Comparison of ENCODE assay signal across 33 cellular contexts in genomic region chr3:40445062-40445461, GRCh38. TPM values are rescaled to one million over a fixed set of nuclear protein-coding genes. Genes with fewer than 3 reads are reported as not detected.
DNase-seq lines count a peak whose midpoint lies in the region; ATAC-seq and TF ChIP-seq lines count a peak whose summit lies in the region.
"Had no signal": no experiment of that assay in that cellular context is flagged by ENCODE, and none has a peak within 500 bp of the region (broad histone marks: within the 10 kb centered on the region; RNA-seq: fewer than 3 reads in every experiment).

No MANE protein-coding gene starts in this region.

- peaks cover 4% of the 10 kb centered on the region for H3K36me3 Mint-ChIP-seq in chondrocyte (ENCODE audit: low read depth)

- intact Hi-C loops in thyroid gland (cut with DNase I): no loop called here

- H3K36me3 ChIP-seq in Karpas-422 (ENCODE audit: insufficient read depth, low read length) (no peaks in the 10 kb centered on the region), thyroid gland (no peaks in the 10 kb centered on the region)
- H3K36me3 ChIP-seq: BE2C, BLaER1 had no signal

- H3K79me2 ChIP-seq in Karpas-422 (ENCODE audit: low read length): no peaks in the 10 kb centered on the region

- H4K20me1 ChIP-seq in Karpas-422 (ENCODE audit: insufficient read depth, low read depth, low read length): no peaks in the 10 kb centered on the region
- H4K20me1 ChIP-seq: BLaER1 treated with 17β-estradiol and CSF1 and Interleukin-3, amounts not matched to agents 10 nM and 100 nM had no signal

- DNase-seq in Karpas-422 (peak; percentile 9), chondrocyte (ENCODE audit: low spot score) (peak; percentile 79), thyroid gland (no peak)
- DNase-seq in stimulated activated naive CD8-positive, alpha-beta T cell treated with anti-CD3 and anti-CD28 coated beads, Interleukin-15, amount 100 ng/mL, for 72 hours: no peak
- DNase-seq: 8988T; ACHN; AML-193; BE2C; C1 segment of cervical spinal cord; Caco-2; Calu3; CD4-positive, alpha-beta memory T cell; CD4-positive, alpha-beta T cell; CD4-positive, CD25-positive, alpha-beta regulatory T cell; CD8-positive, alpha-beta memory T cell; CD8-positive, alpha-beta T cell; COR-L47; DMS 273 treated with DMSO at 0.1 percent for 48 hours; DMS153; DMS53; DMS79; DMS79 treated with DMSO at 0.1 percent for 48 hours; DND-41; EL had no signal

- H3K9ac ChIP-seq in Karpas-422 (ENCODE audit: low read length): no peak overlapping the region
- H3K9ac ChIP-seq: BLaER1; BLaER1 treated with 17β-estradiol and CSF1 and Interleukin-3, amounts not matched to agents 10 nM and 100 nM had no signal

- H3K27ac ChIP-seq in Karpas-422 (ENCODE audit: low read length): no peak overlapping the region
- H3K27ac ChIP-seq in thyroid gland: no peak overlapping the region
- H3K27ac ChIP-seq: 22Rv1; A549; BLaER1; BLaER1 treated with 17β-estradiol and CSF1 and Interleukin-3, amounts not matched to agents 10 nM and 100 nM; C4-2B had no signal

- H3K4me1 Mint-ChIP-seq in chondrocyte (ENCODE audit: low read depth): no peaks in the 10 kb centered on the region
- no peaks in the 10 kb centered on the region for H3K4me1 Mint-ChIP-seq in stimulated activated naive CD8-positive, alpha-beta T cell treated with anti-CD3 and anti-CD28 coated beads, Interleukin-15, amount 100 ng/mL, for 72 hours
- H3K4me1 Mint-ChIP-seq: B cell; CD14-positive monocyte; CD8-positive, alpha-beta memory T cell had no signal

- H3K27me3 ChIP-seq in Karpas-422 (ENCODE audit: low read length) (no peaks in the 10 kb centered on the region), thyroid gland (no peaks in the 10 kb centered on the region)
- H3K27me3 ChIP-seq: BE2C; BLaER1; BLaER1 treated with 17β-estradiol and CSF1 and Interleukin-3, amounts not matched to agents 10 nM and 100 nM had no signal

- no peak overlapping the region for H3K4me3 ChIP-seq in Karpas-422 (ENCODE audit: low read length)
- H3K4me3 ChIP-seq in thyroid gland (replicated peaks in 1 of 3): no peak overlapping the region
- H3K4me3 ChIP-seq: A549; BLaER1; BLaER1 treated with 17β-estradiol and CSF1 and Interleukin-3, amounts not matched to agents 10 nM and 100 nM had no signal

- H3K9me3 ChIP-seq in Karpas-422 (ENCODE audit: low read length) (no peaks in the 10 kb centered on the region), thyroid gland (no peaks in the 10 kb centered on the region)
- H3K9me3 ChIP-seq: A549; BE2C; BLaER1; BLaER1 treated with 17β-estradiol and CSF1 and Interleukin-3, amounts not matched to agents 10 nM and 100 nM; Caco-2 had no signal

- no peak for TF ChIP-seq POLR2A in thyroid gland (IDR thresholded peaks at IDR 0.05)

- no peak overlapping the region for H3K4me3 Mint-ChIP-seq in chondrocyte (ENCODE audit: unreplicated experiment)
- no peak overlapping the region for H3K4me3 Mint-ChIP-seq in stimulated activated naive CD8-positive, alpha-beta T cell treated with anti-CD3 and anti-CD28 coated beads, Interleukin-15, amount 100 ng/mL, for 72 hours
- H3K4me3 Mint-ChIP-seq: B cell; CD14-positive monocyte; CD4-positive, alpha-beta memory T cell; CD4-positive, alpha-beta T cell; CD4-positive, CD25-positive, alpha-beta regulatory T cell; CD8-positive, alpha-beta memory T cell; CD8-positive, alpha-beta T cell had no signal

- H3K4me1 ChIP-seq in Karpas-422 (ENCODE audit: low read length): no peaks in the 10 kb centered on the region
- no peaks in the 10 kb centered on the region for H3K4me1 ChIP-seq in thyroid gland
- H3K4me1 ChIP-seq: A549; BE2C; BLaER1; BLaER1 treated with 17β-estradiol and CSF1 and Interleukin-3, amounts not matched to agents 10 nM and 100 nM; Caco-2 had no signal

- no peaks in the 10 kb centered on the region for H3K9me3 Mint-ChIP-seq in chondrocyte (ENCODE audit: low read depth)
- peaks cover 0 to 8% of the 10 kb centered on the region in 2 donors for H3K9me3 Mint-ChIP-seq in stimulated activated naive CD8-positive, alpha-beta T cell treated with anti-CD3 and anti-CD28 coated beads, Interleukin-15, amount 100 ng/mL, for 72 hours
- H3K9me3 Mint-ChIP-seq: CD14-positive monocyte; CD4-positive, alpha-beta T cell; CD8-positive, alpha-beta memory T cell; CD8-positive, alpha-beta T cell had no signal

- TF ChIP-seq CTCF in chondrocyte (IDR thresholded peaks at IDR 0.05): no peak
- no peak for TF ChIP-seq CTCF in thyroid gland (IDR thresholded peaks at IDR 0.05)

- 91 to 93% methylated on average over 6 to 8 of the region's 9 CpGs for WGBS in thyroid gland, 2 donors

- H3K27me3 Mint-ChIP-seq in chondrocyte (ENCODE audit: low read depth): no peaks in the 10 kb centered on the region
- no peaks in the 10 kb centered on the region for H3K27me3 Mint-ChIP-seq in stimulated activated naive CD8-positive, alpha-beta T cell treated with anti-CD3 and anti-CD28 coated beads, Interleukin-15, amount 100 ng/mL, for 72 hours
- H3K27me3 Mint-ChIP-seq: B cell; CD4-positive, alpha-beta memory T cell; CD4-positive, alpha-beta T cell; CD4-positive, CD25-positive, alpha-beta regulatory T cell; CD8-positive, alpha-beta memory T cell had no signal

- H3K9me2 ChIP-seq in Karpas-422 (replicated peaks; ENCODE audit: insufficient read depth, low read length): no peaks in the 10 kb centered on the region

- ATAC-seq in stimulated activated naive CD8-positive, alpha-beta T cell treated with anti-CD3 and anti-CD28 coated beads, Interleukin-15, amount 100 ng/mL, for 72 hours: no peak
- ATAC-seq: A549; CD8-positive, alpha-beta T cell had no signal

- H3K27ac Mint-ChIP-seq in chondrocyte (ENCODE audit: unreplicated experiment): no peak overlapping the region
- H3K27ac Mint-ChIP-seq in stimulated activated naive CD8-positive, alpha-beta T cell treated with anti-CD3 and anti-CD28 coated beads, Interleukin-15, amount 100 ng/mL, for 72 hours: no peak overlapping the region
- H3K27ac Mint-ChIP-seq: B cell; CD14-positive monocyte; CD4-positive, alpha-beta memory T cell; CD4-positive, alpha-beta T cell; CD4-positive, CD25-positive, alpha-beta regulatory T cell; CD8-positive, alpha-beta memory T cell; CD8-positive, alpha-beta T cell had no signal

- no peak overlapping the region for H2AFZ ChIP-seq in Karpas-422 (ENCODE audit: low read length)

- H3K4me2 ChIP-seq in Karpas-422 (ENCODE audit: low read depth, low read length, poor library complexity, severe bottlenecking): no peak overlapping the region
- H3K4me2 ChIP-seq: A549; BLaER1; BLaER1 treated with 17β-estradiol and CSF1 and Interleukin-3, amounts not matched to agents 10 nM and 100 nM had no signal

RNA-seq across cellular contexts. Expression of gene RPL14, which starts 12.1 kb away (rescaled TPM):
- total RNA-seq in Karpas-422 (2014; rRNA removed; shearing (Covaris generic); ENCODE audit: low replicate concordance): 726 and 1,593 TPM in 2 replicates
- total RNA-seq in chondrocyte (1,107 to 1,188 TPM (median 1,159 TPM) in 3 replicates), thyroid gland (100 to 1,000 TPM; 272 to 723 (median 339) TPM)

RNA-seq across cellular contexts. Expression of gene ZNF619, which starts 31.9 kb away (rescaled TPM):
- 13.1 and 13.3 TPM in 2 replicates for total RNA-seq in Karpas-422 (2014; rRNA removed; shearing (Covaris generic); ENCODE audit: low replicate concordance)
- total RNA-seq in chondrocyte: 3.3 to 5.5 TPM (median 3.7 TPM) in 3 replicates
- 10 to 100 TPM in 1 of 4 donors, 1 to 10 TPM in 3; 8.2 to 10.2 (median 9.7) TPM for total RNA-seq in thyroid gland

RNA-seq across cellular contexts. Expression of gene ENTPD3, which starts 58.1 kb away (rescaled TPM):
- total RNA-seq in Karpas-422 (2014; rRNA removed; shearing (Covaris generic); ENCODE audit: low replicate concordance): not detected in 2 replicates
- total RNA-seq in chondrocyte: 0.15 TPM in 1 of 3 replicates, not detected in the others
- total RNA-seq in thyroid gland: 1 to 10 TPM; 2.1 to 5.7 (median 4.9) TPM
- total RNA-seq: A172; B cell; Caco-2; CD4-positive, alpha-beta memory T cell; CD4-positive, alpha-beta T cell; CD4-positive, CD25-positive, alpha-beta regulatory T cell; CD8-positive, alpha-beta memory T cell; CD8-positive, alpha-beta T cell; Daoy had no signal

Comparison
In these comparisons a context has a peak if more than half of its experiments do, and no peak if none do; other contexts are left out.
1. DNase-seq: peak in Karpas-422 (single experiment) and chondrocyte (single experiment); none in thyroid gland (0 of 2) and stimulated activated naive CD8-positive, alpha-beta T cell treated with anti-CD3 and anti-CD28 coated beads, Interleukin-15, amount 100 ng/mL, for 72 hours (0 of 2).